1 cellular context compared by ENCODE assay signal in the genomic region with DNA sequence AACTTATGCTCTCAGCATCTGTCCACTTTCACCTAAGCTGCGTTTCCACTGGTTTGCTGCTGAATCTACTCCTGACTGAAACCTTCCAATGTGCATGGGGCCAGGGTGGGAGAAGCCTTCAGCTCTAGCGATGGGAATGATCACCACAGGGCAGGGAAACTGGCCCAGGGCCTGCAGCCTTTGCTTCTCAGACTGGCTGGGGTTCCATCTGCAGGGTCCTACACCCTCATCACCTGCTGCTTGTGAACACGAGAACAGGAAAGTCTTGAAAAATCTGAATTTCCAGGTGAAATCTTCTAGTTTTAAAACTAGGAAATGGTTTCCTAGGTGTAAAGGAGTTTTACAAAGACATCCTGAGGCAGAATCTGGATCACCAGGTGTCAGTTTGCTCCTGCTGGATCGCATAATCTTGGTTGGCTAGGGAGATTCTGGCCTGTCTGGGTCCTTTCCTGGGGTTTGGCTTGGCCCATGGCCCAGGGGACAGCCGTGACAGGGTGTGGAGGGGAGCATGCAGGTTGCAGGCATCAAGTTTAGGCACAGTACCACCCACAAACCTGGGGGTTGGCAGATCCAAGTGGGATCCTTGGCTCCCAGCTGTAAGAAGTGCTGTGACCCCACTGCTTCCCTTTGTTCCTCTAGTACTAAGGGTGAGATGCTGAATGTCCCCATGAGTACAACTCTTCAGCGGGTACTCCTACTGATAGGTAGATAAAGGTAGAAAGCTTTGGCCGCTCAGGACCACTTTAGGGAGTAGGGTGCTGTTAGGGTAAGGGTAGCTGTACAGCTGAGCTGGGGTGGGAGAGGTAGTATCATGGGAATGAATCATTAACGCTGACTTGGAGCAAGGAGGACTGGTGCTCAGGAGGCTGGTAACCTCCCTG.
TF ChIP-seq lines count a peak whose summit lies in the region.

No MANE protein-coding gene starts in this region.

TF ChIP-seq in endothelial cell of umbilical vein, 7 proteins besides CTCF, POLR2A, EP300 and RAD21:
- TF ChIP-seq GATA2 (IDR thresholded peaks at IDR 0.05; ENCODE audit: insufficient read depth, insufficient read length, low read depth, low read length) (no peak), POLR2AphosphoS5 (IDR thresholded peaks at IDR 0.05; ENCODE audit: insufficient read depth, low read depth, low read length) (no peak), MYC (IDR thresholded peaks at IDR 0.05; ENCODE audit: low read depth, low read length) (no peak), EZH2 (IDR thresholded peaks at IDR 0.05; ENCODE audit: borderline replicate concordance, low read depth, low read length, severe bottlenecking) (no peak), FOS (IDR thresholded peaks at IDR 0.05; ENCODE audit: borderline replicate concordance, insufficient read depth, low read length) (no peak), JUN (IDR thresholded peaks at IDR 0.05; ENCODE audit: borderline replicate concordance, insufficient read depth, insufficient read length, low read depth) (no peak)
- TF ChIP-seq, protein P1, sequence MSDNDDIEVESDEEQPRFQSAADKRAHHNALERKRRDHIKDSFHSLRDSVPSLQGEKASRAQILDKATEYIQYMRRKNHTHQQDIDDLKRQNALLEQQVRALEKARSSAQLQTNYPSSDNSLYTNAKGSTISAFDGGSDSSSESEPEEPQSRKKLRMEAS (IDR thresholded peaks at IDR 0.05; ENCODE audit: insufficient read depth, insufficient read length) = no peak
TF ChIP-seq in endothelial cell of umbilical vein: peak in this region for 0.
